27 cellular contexts compared by ENCODE assay signal in genomic region chr5:142692280-142692775, GRCh38. TPM values are rescaled to one million over a fixed set of nuclear protein-coding genes. Genes with fewer than 3 reads are reported as not detected.
"Had no signal": no experiment of that assay in that cellular context is flagged by ENCODE, and none has a peak within 500 bp of the region (broad histone marks: within the 10 kb centered on the region; RNA-seq: fewer than 3 reads in every experiment).

No MANE protein-coding gene starts in this region.

- H3K4me1 Mint-ChIP-seq: naive B cell; stimulated activated effector memory CD8-positive, alpha-beta T cell treated with anti-CD3 and anti-CD28 coated beads, Interleukin-12 subunit alpha, Interleukin-12 subunit beta, amount 100 ng/mL, for 72 hours had no signal

- H3K4me3 Mint-ChIP-seq: activated CD8-positive, alpha-beta T cell treated with anti-CD3 and anti-CD28 coated beads, Interleukin-2, amount 10 ng/mL, durations not matched to agents 7 days and 5 days; activated naive CD8-positive, alpha-beta T cell; activated T-cell treated with anti-CD3 and anti-CD28 coated beads, Interleukin-2, amount 50 U/mL, for 72 hours; mesothelial cell of epicardium; naive B cell; nephron progenitor cell; stimulated activated effector memory CD8-positive, alpha-beta T cell treated with anti-CD3 and anti-CD28 coated beads, Interleukin-12 subunit alpha, Interleukin-12 subunit beta, amount 100 ng/mL, for 72 hours; stimulated activated naive CD8-positive, alpha-beta T cell treated with anti-CD3 and anti-CD28 coated beads, Interleukin-15, amount 100 ng/mL, for 72 hours; type B pancreatic cell had no signal

- H3K36me3 Mint-ChIP-seq: activated naive CD8-positive, alpha-beta T cell; mesothelial cell of epicardium; naive B cell; stimulated activated effector memory CD8-positive, alpha-beta T cell treated with anti-CD3 and anti-CD28 coated beads, Interleukin-12 subunit alpha, Interleukin-12 subunit beta, amount 100 ng/mL, for 72 hours; type B pancreatic cell had no signal

- H3K4me3 ChIP-seq: body of pancreas, esophagus muscularis mucosa, skin epidermis, vagina had no signal

- DNase-seq: activated CD8-positive, alpha-beta T cell treated with anti-CD3 and anti-CD28 coated beads, Interleukin-2, amount 10 ng/mL, durations not matched to agents 7 days and 5 days; activated effector memory CD4-positive, alpha-beta T cell treated with Interleukin-2 at 50 U/mL for 16 hours; activated naive CD4-positive, alpha-beta T cell treated with Interleukin-2 at 50 U/mL for 16 hours; activated T-cell treated with anti-CD3 and anti-CD28 coated beads for 4 hours; activated T-cell treated with anti-CD3 and anti-CD28 coated beads, Interleukin-2, amount 50 U/mL, for 72 hours; aorta; body of pancreas; dermis blood vessel endothelial cell; effector CD4-positive, alpha-beta T cell; foreskin keratinocyte; mammary epithelial cell; naive B cell; nephron progenitor cell; stimulated activated CD4-positive, alpha-beta T cell treated with anti-CD3 and anti-CD28 coated beads, Interleukin-4, amount 100 ng/mL, for 24 hours; stimulated activated naive CD8-positive, alpha-beta T cell treated with anti-CD3 and anti-CD28 coated beads, Interleukin-15, amount 100 ng/mL, for 72 hours; substantia nigra; T1000 had no signal

- H3K9me3 Mint-ChIP-seq: activated T-cell treated with anti-CD3 and anti-CD28 coated beads, Interleukin-2, amount 50 U/mL, for 72 hours; mesothelial cell of epicardium; naive B cell; nephron progenitor cell; stimulated activated effector memory CD8-positive, alpha-beta T cell treated with anti-CD3 and anti-CD28 coated beads, Interleukin-12 subunit alpha, Interleukin-12 subunit beta, amount 100 ng/mL, for 72 hours; stimulated activated naive CD8-positive, alpha-beta T cell treated with anti-CD3 and anti-CD28 coated beads, Interleukin-15, amount 100 ng/mL, for 72 hours had no signal

- H3K4me1 ChIP-seq: body of pancreas had no signal

- ATAC-seq: activated CD8-positive, alpha-beta T cell treated with anti-CD3 and anti-CD28 coated beads, Interleukin-2, amount 10 ng/mL, durations not matched to agents 7 days and 5 days; activated T-cell treated with anti-CD3 and anti-CD28 coated beads, Interleukin-2, amount 50 U/mL, for 72 hours; body of pancreas; foreskin keratinocyte; sciatic nerve; stimulated activated effector memory CD8-positive, alpha-beta T cell treated with anti-CD3 and anti-CD28 coated beads, Interleukin-12 subunit alpha, Interleukin-12 subunit beta, amount 100 ng/mL, for 72 hours; stimulated activated naive CD8-positive, alpha-beta T cell treated with anti-CD3 and anti-CD28 coated beads, Interleukin-15, amount 100 ng/mL, for 72 hours had no signal

- H3K27ac Mint-ChIP-seq: activated CD8-positive, alpha-beta T cell treated with anti-CD3 and anti-CD28 coated beads, Interleukin-2, amount 10 ng/mL, durations not matched to agents 7 days and 5 days; activated naive CD8-positive, alpha-beta T cell; activated T-cell treated with anti-CD3 and anti-CD28 coated beads, Interleukin-2, amount 50 U/mL, for 72 hours; mesothelial cell of epicardium; naive B cell; nephron progenitor cell; progenitor cell of endocrine pancreas; stimulated activated effector memory CD8-positive, alpha-beta T cell treated with anti-CD3 and anti-CD28 coated beads, Interleukin-12 subunit alpha, Interleukin-12 subunit beta, amount 100 ng/mL, for 72 hours; type B pancreatic cell had no signal

- H3K9me3 ChIP-seq: body of pancreas, esophagus muscularis mucosa, neutrophil, vagina had no signal

- H3K27ac ChIP-seq: body of pancreas, esophagus muscularis mucosa, foreskin keratinocyte, neutrophil, skin epidermis, vagina had no signal

- H3K27me3 ChIP-seq: body of pancreas, esophagus muscularis mucosa, vagina had no signal

- H3K36me3 ChIP-seq: esophagus muscularis mucosa, neutrophil, vagina had no signal

- H3K27me3 Mint-ChIP-seq: type B pancreatic cell had no signal

RNA-seq across cellular contexts. Expression of gene FGF1, which starts 6.4 kb away (rescaled TPM):
- total RNA-seq: activated CD8-positive, alpha-beta T cell treated with anti-CD3 and anti-CD28 coated beads, Interleukin-2, amount 10 ng/mL, durations not matched to agents 7 days and 5 days; activated T-cell treated with anti-CD3 and anti-CD28 coated beads, Interleukin-2, amount 50 U/mL, for 72 hours; progenitor cell of endocrine pancreas had no signal
